In genomic region chr6:93120154-93120742, GRCh38 we compare ENCODE assay signal across 1 cellular context.
TF ChIP-seq lines count a peak whose summit lies in the region.

No MANE protein-coding gene starts in this region.

TF ChIP-seq in H1, 55 proteins besides CTCF, POLR2A, EP300 and RAD21:
- TF ChIP-seq JUN (IDR thresholded peaks at IDR 0.05; ENCODE audit: low read depth, low read length) (no peak), CHD2 (IDR thresholded peaks at IDR 0.05; ENCODE audit: low read length) (no peak), SIRT6 (IDR thresholded peaks at IDR 0.05; ENCODE audit: low read length) (no peak), CTBP2 (IDR thresholded peaks at IDR 0.05; ENCODE audit: borderline replicate concordance, insufficient read depth, insufficient read length, low read length) (no peak), RXRA (IDR thresholded peaks at IDR 0.05; ENCODE audit: insufficient read depth, low read depth, low read length) (no peak), NANOG (IDR thresholded peaks at IDR 0.05; ENCODE audit: insufficient read depth, low read depth, low read length, poor library complexity, severe bottlenecking) (no peak), KDM1A (IDR thresholded peaks at IDR 0.05; ENCODE audit: borderline replicate concordance, low read length) (no peak)
